2 cellular contexts compared by ENCODE assay signal in genomic region chr1:7103322-7104052, GRCh38.
TF ChIP-seq lines count a peak whose summit lies in the region.

No MANE protein-coding gene starts in this region.

TF ChIP-seq in HCT116, 20 proteins besides CTCF, POLR2A, EP300 and RAD21 (continued from another document):
- TF ChIP-seq ZNF274 (IDR thresholded peaks at IDR 0.05; ENCODE audit: low read depth, low read length) = no peak
- TF ChIP-seq ATF3 (IDR thresholded peaks at IDR 0.05) = no peak
- TF ChIP-seq POLR2AphosphoS5 (IDR thresholded peaks at IDR 0.05; ENCODE audit: low read depth, low read length) = no peak
- no peak for TF ChIP-seq TCF7L2 (IDR thresholded peaks at IDR 0.05; ENCODE audit: borderline replicate concordance, extremely low read depth, insufficient read depth, insufficient read length)
- no peak for TF ChIP-seq ZBTB33 (IDR thresholded peaks at IDR 0.05; ENCODE audit: extremely low read depth, insufficient replicate concordance, low read length)
- TF ChIP-seq FOSL1 (IDR thresholded peaks at IDR 0.05; ENCODE audit: low read depth) = no peak
- no peak for TF ChIP-seq JUND (IDR thresholded peaks at IDR 0.05)
- TF ChIP-seq YY1 (IDR thresholded peaks at IDR 0.05; ENCODE audit: extremely low read depth, insufficient replicate concordance, low read depth, low read length) = no peak
- TF ChIP-seq EGR1 (IDR thresholded peaks at IDR 0.05; ENCODE audit: low read depth) = no peak
- TF ChIP-seq REST (IDR thresholded peaks at IDR 0.05; ENCODE audit: low read depth) = no peak
- TF ChIP-seq CEBPB (IDR thresholded peaks at IDR 0.05; ENCODE audit: low read depth) = no peak
- TF ChIP-seq SIN3A (IDR thresholded peaks at IDR 0.05; ENCODE audit: low read depth) = no peak

TF ChIP-seq in WTC11, 78 proteins besides CTCF, POLR2A, EP300 and RAD21 (continued from another document):
- no peak for TF ChIP-seq MLX (CRISPR knock-in tag; IDR thresholded peaks at IDR 0.05)
TF ChIP-seq in WTC11: peak in this region for 1.
